Comparison of ENCODE assay signal across 8 cellular contexts in the genomic region with DNA sequence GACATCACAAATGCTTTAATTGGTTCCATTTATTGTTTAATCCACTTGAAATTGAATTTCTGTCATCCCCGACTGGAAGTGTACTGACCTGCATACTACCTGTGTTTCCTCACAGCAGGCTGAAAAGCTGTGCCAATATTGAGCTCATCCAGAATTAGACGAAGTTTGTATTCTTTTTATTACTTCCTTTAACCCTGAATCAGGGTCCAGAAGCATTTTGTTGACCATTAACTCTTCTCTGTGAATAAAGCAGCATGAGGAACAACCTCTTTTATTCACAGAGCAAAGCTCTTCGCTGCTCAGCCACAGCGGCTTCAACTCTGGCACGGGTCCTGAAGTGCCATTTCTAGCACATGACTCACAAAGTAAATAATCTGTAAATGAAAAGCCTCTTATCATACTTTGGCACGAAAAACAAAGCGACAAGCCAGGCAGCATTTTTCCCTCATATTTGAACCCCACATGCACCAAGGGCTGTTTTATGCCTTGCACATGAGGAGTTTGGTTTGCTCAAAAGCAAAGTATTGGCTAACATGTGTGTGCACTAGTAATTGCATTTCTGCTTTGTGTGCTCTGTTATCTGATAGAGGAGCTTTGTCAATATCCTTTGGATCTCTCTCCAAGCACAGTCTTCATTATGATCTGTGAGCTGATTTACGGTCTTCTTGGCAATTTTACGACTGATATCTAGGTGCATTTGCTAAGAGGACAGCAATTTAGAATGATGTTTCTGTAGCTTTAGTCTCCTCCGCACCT. TPM values are rescaled to one million over a fixed set of nuclear protein-coding genes. Genes with fewer than 3 reads are reported as not detected.
A peak's percentile ranks its signal among the peaks of the same experiment; 100 is the strongest.
DNase-seq lines count a peak whose midpoint lies in the region; ATAC-seq and TF ChIP-seq lines count a peak whose summit lies in the region.

No MANE protein-coding gene starts in this region.

- H3K36me3 ChIP-seq in right lobe of liver = no peaks in the 10 kb centered on the region

- no peaks in the 10 kb centered on the region for H3K9me3 ChIP-seq in right lobe of liver

- no peak for TF ChIP-seq CTCF in choroid plexus epithelial cell (conservative IDR thresholded peaks at IDR 0.05; ENCODE audit: low read depth, low read length)
- no peak for TF ChIP-seq CTCF in right lobe of liver (IDR thresholded peaks at IDR 0.05)
- no peak for TF ChIP-seq CTCF in glutamatergic neuron (IDR thresholded peaks at IDR 0.05; ENCODE audit: partially characterized antibody, unreplicated experiment)

- WGBS in right lobe of liver (ENCODE audit: insufficient coverage, low coverage, low lambda C conversion rate, missing lambda C conversion rate) = 10% methylated on average over 10 of the region's 10 CpGs

- DNase-seq in Daoy (ENCODE audit: low read depth) (peak; percentile 90), NCI-H226 (peak; percentile 50), choroid plexus epithelial cell (ENCODE audit: low read depth) (peak; percentile 88), right lobe of liver (peak in 2 of 3 donors; percentile 72 to 75), ureter (ENCODE audit: low spot score) (peak; percentile 90), glutamatergic neuron (no peak)
- DNase-seq in activated CD4-positive, alpha-beta T cell treated with anti-CD3 and anti-CD28 coated beads, Interleukin-2, amount 50 U/mL, for 48 hours = no peak

- no peak for TF ChIP-seq POLR2A in right lobe of liver (IDR thresholded peaks at IDR 0.05)

- H3K4me3 ChIP-seq in choroid plexus epithelial cell (ENCODE audit: low read depth, low read length) (no peak overlapping the region), right lobe of liver (no peak overlapping the region)

- peaks cover 3% of the 10 kb centered on the region for H3K27me3 Mint-ChIP-seq in glutamatergic neuron (ENCODE audit: unreplicated experiment)

- ATAC-seq in right lobe of liver (peak; percentile 69 to 85 (median 80)), GM21528 (IDR thresholded peaks at IDR 0.05; ENCODE audit: low FRiP score, unreplicated experiment) (no peak)

- intact Hi-C loops in right lobe of liver (cut with DNase I) = no loop called here

- no peaks in the 10 kb centered on the region for H3K27me3 ChIP-seq in right lobe of liver

- H3K36me3 Mint-ChIP-seq in glutamatergic neuron (ENCODE audit: unreplicated experiment) = no peaks in the 10 kb centered on the region

- H3K27ac Mint-ChIP-seq in glutamatergic neuron (ENCODE audit: unreplicated experiment) = no peak overlapping the region

- H3K4me1 Mint-ChIP-seq in glutamatergic neuron (ENCODE audit: low read depth, unreplicated experiment) = peaks cover 2% of the 10 kb centered on the region

- H3K9me3 Mint-ChIP-seq in glutamatergic neuron (ENCODE audit: unreplicated experiment) = peaks cover 5% of the 10 kb centered on the region

- H3K4me3 Mint-ChIP-seq in glutamatergic neuron (ENCODE audit: unreplicated experiment) = no peak overlapping the region

- peak overlapping the region in 1 of 3 donors; percentile 36 for H3K27ac ChIP-seq in right lobe of liver

- H3K4me1 ChIP-seq in right lobe of liver = peaks cover 0 to 18% (median 7%) of the 10 kb centered on the region in 4 donors

RNA-seq across cellular contexts. Expression of a gene that starts 33.0 kb away (rescaled TPM):
- not detected in 2 replicates for total RNA-seq in Daoy (2014; rRNA removed; shearing (Covaris generic))
- total RNA-seq in right lobe of liver (1 to 10 TPM in 3 of 6 experiments, under 1 TPM in 3; 0.73 to 2.8 (median 1.1) TPM), ureter (2.0 TPM), glutamatergic neuron (ENCODE audit: unreplicated experiment) (not detected)

RNA-seq across cellular contexts. Expression of a gene that starts 52.4 kb away (rescaled TPM):
- 25.5 and 32.5 TPM in 2 replicates for total RNA-seq in Daoy (2014; rRNA removed; shearing (Covaris generic))
- total RNA-seq in right lobe of liver (10 to 100 TPM in 4 of 6 experiments, 1 to 10 TPM in 2; 7.8 to 22.5 (median 12.1) TPM), ureter (93.8 TPM), glutamatergic neuron (ENCODE audit: unreplicated experiment) (27.6 TPM)

RNA-seq across cellular contexts. Expression of a gene that starts 57.8 kb away (rescaled TPM):
- total RNA-seq in Daoy (2014; rRNA removed; shearing (Covaris generic)) = 4.5 and 5.1 TPM in 2 replicates
- 1 to 10 TPM in 4 of 6 experiments, under 1 TPM in 2; 0.61 to 1.6 (median 1.1) TPM for total RNA-seq in right lobe of liver
- total RNA-seq in ureter = 1.5 TPM
- total RNA-seq in glutamatergic neuron (ENCODE audit: unreplicated experiment) = not detected

Comparison
In these comparisons a context has a peak if more than half of its experiments do, and no peak if none do; other contexts are left out.
1. DNase-seq: peak in Daoy (single experiment), NCI-H226 (single experiment), choroid plexus epithelial cell (single experiment), right lobe of liver (2 of 3) and ureter (single experiment); none in activated CD4-positive, alpha-beta T cell treated with anti-CD3 and anti-CD28 coated beads, Interleukin-2, amount 50 U/mL, for 48 hours (0 of 2) and glutamatergic neuron (single experiment).